In genomic region chr6:69719602-69720193, GRCh38 we compare ENCODE assay signal across 8 cellular contexts.
DNase-seq lines count a peak whose midpoint lies in the region; ATAC-seq and TF ChIP-seq lines count a peak whose summit lies in the region.

No MANE protein-coding gene starts in this region.

- H3K27ac ChIP-seq in DOHH2 (ENCODE audit: low read depth, low read length) = no peak overlapping the region

- no peaks in the 10 kb centered on the region for H3K27me3 ChIP-seq in DOHH2 (ENCODE audit: control insufficient read depth, low read length)

- peaks cover 32% of the 10 kb centered on the region for H3K36me3 ChIP-seq in DOHH2 (ENCODE audit: control insufficient read depth, low read length)

- H3K79me2 ChIP-seq in DOHH2 (ENCODE audit: control insufficient read depth, low read length) = no peaks in the 10 kb centered on the region

- peak; percentile 77 for ATAC-seq in GM21447 (IDR thresholded peaks at IDR 0.05; ENCODE audit: unreplicated experiment)

- no peak overlapping the region for H3K4me2 ChIP-seq in DOHH2 (ENCODE audit: low read length)

- H3K4me3 ChIP-seq in DOHH2 (ENCODE audit: low read length) (no peak overlapping the region), LNCaP clone FGC (ENCODE audit: low read depth, low read length) (no peak overlapping the region)

- peak; percentile 33 for TF ChIP-seq CTCF in DOHH2 (IDR thresholded peaks at IDR 0.05; ENCODE audit: low read depth, low read length, poor library complexity, severe bottlenecking)
- peak; percentile 68 for TF ChIP-seq CTCF in LNCaP clone FGC (IDR thresholded peaks at IDR 0.05; ENCODE audit: control insufficient read depth, extremely low read depth, insufficient read depth)

- no peaks in the 10 kb centered on the region for H3K9me2 ChIP-seq in DOHH2 (replicated peaks; ENCODE audit: control insufficient read depth, low read length)

- no peaks in the 10 kb centered on the region for H4K20me1 ChIP-seq in DOHH2 (ENCODE audit: control insufficient read depth, insufficient read depth, low read depth, low read length)

- 0 out of 2 replicates have a peak, but pooled peaks cover 2% of the 10 kb centered on the region for H3K9me3 ChIP-seq in DOHH2 (ENCODE audit: control insufficient read depth, insufficient read depth, low read length)

- H3F3A ChIP-seq in DOHH2 (ENCODE audit: control insufficient read depth, insufficient read depth) = no peaks in the 10 kb centered on the region

- DNase-seq in LNCaP clone FGC (ENCODE audit: low read depth) (peak; percentile 10), T47D (ENCODE audit: low read depth in 1 of 2, low spot score in 1 of 2) (peak; percentile 12 to 52), renal cortical epithelial cell (ENCODE audit: low read depth) (peak; percentile 34), NOMO-1 (lab: John Stamatoyannopoulos, UW; ENCODE audit: unreplicated experiment in 2 of 2) (no peak), superior temporal gyrus (ENCODE audit: extremely low spot score) (no peak)
- DNase-seq in activated effector memory CD4-positive, alpha-beta T cell treated with anti-CD3 and anti-CD28 coated beads, Interleukin-2, amount 50 U/mL, for 16 hours = no peak

- no peaks in the 10 kb centered on the region for H3K4me1 ChIP-seq in DOHH2 (ENCODE audit: control insufficient read depth, low read length)

- in situ Hi-C loops in T47D (cut with HindIII; ENCODE audit: low pct_unique_long_range_greater_than_20kb, low sequenced_read_pairs) = no loop called here

Comparison
In these comparisons a context has a peak if more than half of its experiments do, and no peak if none do; other contexts are left out.
1. DNase-seq: peak in LNCaP clone FGC (single experiment), T47D (2 of 2) and renal cortical epithelial cell (single experiment); none in activated effector memory CD4-positive, alpha-beta T cell treated with anti-CD3 and anti-CD28 coated beads, Interleukin-2, amount 50 U/mL, for 16 hours (single experiment), NOMO-1 (0 of 2) and superior temporal gyrus (single experiment).